ENCODE assay signal across 15 cellular contexts in genomic region chr7:78172138-78172887, GRCh38.
DNase-seq lines count a peak whose midpoint lies in the region; ATAC-seq and TF ChIP-seq lines count a peak whose summit lies in the region.
"Had no signal": no experiment of that assay in that cellular context is flagged by ENCODE, and none has a peak within 500 bp of the region (broad histone marks: within the 10 kb centered on the region; RNA-seq: fewer than 3 reads in every experiment).

No MANE protein-coding gene starts in this region.

- no peak overlapping the region for H2BK5ac ChIP-seq in IMR-90 (ENCODE audit: low read depth, low read length, poor library complexity, severe bottlenecking)

- ATAC-seq in IMR-90 (ENCODE audit: low read depth) (peak; percentile 21; the same call in 1 of the 2 replicates), HG02571 (IDR thresholded peaks at IDR 0.05; ENCODE audit: unreplicated experiment) (no peak)
- ATAC-seq: esophagus mucosa had no signal

- H3K9ac ChIP-seq in IMR-90 (ENCODE audit: low read depth, low read length) (no peak overlapping the region), fibroblast of lung (ENCODE audit: insufficient read depth, low read length) (no peak overlapping the region)

- H3K27ac ChIP-seq in IMR-90 (ENCODE audit: insufficient read depth, low read length) (no peak overlapping the region), fibroblast of lung (ENCODE audit: insufficient read depth, low read length) (no peak overlapping the region), substantia nigra (ENCODE audit: low read depth, low read length, poor library complexity, severe bottlenecking) (peak overlapping the region; percentile 44)

- H3K27me3 ChIP-seq in IMR-90 (ENCODE audit: control insufficient read depth, insufficient read depth, low read length) (no peaks in the 10 kb centered on the region), fibroblast of lung (ENCODE audit: control insufficient read depth, insufficient read depth, low read length) (no peaks in the 10 kb centered on the region)

- in situ Hi-C loops in IMR-90 (cut with MboI; ENCODE audit: low sequenced_read_pairs) = no loop called here
- in situ Hi-C loops in GM13976 (cut with MboI; ENCODE audit: low sequenced_read_pairs, unreplicated experiment) = no loop called here

- 78% methylated on average over 3 of the region's 7 CpGs; no CpG with 5 or more reads in 1 of the 2 experiments for WGBS in IMR-90 (ENCODE audit: extremely low coverage in 2 of 2, insufficient read length in 1 of 2), 2 experiments

- BruUV-seq in IMR-90 (replicated peaks; lab: Mats Ljungman, UMichigan) = no TSS peak

- H3K9me3 ChIP-seq in IMR-90 (ENCODE audit: control insufficient read depth, insufficient read depth, low read length) (no peaks in the 10 kb centered on the region), fibroblast of lung (ENCODE audit: control insufficient read depth, insufficient read depth, low read depth, low read length) (no peaks in the 10 kb centered on the region)

- H3K4me1 ChIP-seq in IMR-90 (ENCODE audit: control insufficient read depth, insufficient read depth, low read length) (no peaks in the 10 kb centered on the region), fibroblast of lung (ENCODE audit: control insufficient read depth, extremely low read depth, insufficient read depth, low read length) (no peaks in the 10 kb centered on the region)

- no peak overlapping the region for H3K23ac ChIP-seq in IMR-90 (ENCODE audit: low read depth, low read length)

- H3K79me1 ChIP-seq in IMR-90 (ENCODE audit: low read depth in 1 of 2, low read length in 2 of 2) = no peaks in the 10 kb centered on the region

- dilution Hi-C loops in IMR-90 (cut with HindIII; ENCODE audit: low sequenced_read_pairs, unreplicated experiment) = no loop called here

- H3K9me1 ChIP-seq in IMR-90 (ENCODE audit: insufficient read depth, low read length) = peaks cover 3% of the 10 kb centered on the region; the same call in 1 of the 2 replicates

- no peak for TF ChIP-seq RAD21 in IMR-90 (IDR thresholded peaks at IDR 0.05; ENCODE audit: low read length)

- no peak overlapping the region for H2AK5ac ChIP-seq in IMR-90 (ENCODE audit: low read depth, low read length)

- CTCF ChIA-PET in IMR-90 (lab: Yijun Ruan, JAX) = no interaction called here

- no peak for TF ChIP-seq CTCF in IMR-90 (conservative IDR thresholded peaks at IDR 0.05; ENCODE audit: low read depth, low read length)
- no peak for TF ChIP-seq CTCF in fibroblast of lung (conservative IDR thresholded peaks at IDR 0.05 in 1 of 2, IDR thresholded peaks at IDR 0.05 in 1 of 2; ENCODE audit: low read depth in 1 of 2, low read length in 2 of 2)
- no peak for TF ChIP-seq CTCF in GM13976 (IDR thresholded peaks at IDR 0.05; ENCODE audit: borderline replicate concordance, control extremely low read depth, extremely low read depth, insufficient read depth, missing control alignments)

- H2AFZ ChIP-seq in IMR-90 (replicated peaks; ENCODE audit: low read length, poor library complexity) (no peak overlapping the region), fibroblast of lung (ENCODE audit: low read length) (peak overlapping the region; percentile 3)

- intact Hi-C loops in IMR-90 (cut with micrococcal nuclease) = no loop called here

- H3K18ac ChIP-seq in IMR-90 (ENCODE audit: low read depth, low read length) = no peak overlapping the region

- no peaks in the 10 kb centered on the region for H4K20me1 ChIP-seq in IMR-90 (ENCODE audit: insufficient read depth, low read length)
- H4K20me1 ChIP-seq in fibroblast of lung (ENCODE audit: control insufficient read depth, extremely low read depth, insufficient read depth, low read length) = no peaks in the 10 kb centered on the region

- H4K91ac ChIP-seq in IMR-90 (ENCODE audit: insufficient read depth, low read depth, low read length) = no peak overlapping the region

- no peak overlapping the region for H4K8ac ChIP-seq in IMR-90 (ENCODE audit: low read depth in 2 of 2, low read length in 2 of 2)

- no peak overlapping the region for H2BK15ac ChIP-seq in IMR-90 (ENCODE audit: low read depth, low read length)

- H3K79me2 ChIP-seq in fibroblast of lung (ENCODE audit: control insufficient read depth, insufficient read depth, low read length) = no peaks in the 10 kb centered on the region

- H4K5ac ChIP-seq in IMR-90 (ENCODE audit: low read depth, low read length) = no peak overlapping the region

- H3K4me3 ChIP-seq in IMR-90 (ENCODE audit: insufficient read depth, low read depth, low read length) (no peak overlapping the region), fibroblast of lung (replicated peaks in 1 of 4; ENCODE audit: control extremely low read depth in 1 of 4, insufficient read depth in 1 of 4, low read depth in 3 of 4, low read length in 4 of 4) (no peak overlapping the region)

- H2BK120ac ChIP-seq in IMR-90 (ENCODE audit: low read depth, low read length) = no peak overlapping the region

- no peak overlapping the region for H3K4me2 ChIP-seq in IMR-90 (ENCODE audit: low read depth, low read length)
- peak overlapping the region; percentile 54 for H3K4me2 ChIP-seq in fibroblast of lung (ENCODE audit: extremely low read depth, insufficient read depth, low read length)

- TF ChIP-seq POLR2A in IMR-90 (IDR thresholded peaks at IDR 0.05; ENCODE audit: low read depth, low read length) = no peak

- H3K4ac ChIP-seq in IMR-90 (ENCODE audit: low read depth, low read length) = no peak overlapping the region

- no peak overlapping the region for H2AK9ac ChIP-seq in IMR-90 (replicated peaks; ENCODE audit: low read depth, low read length, poor library complexity)

- POLR2A ChIA-PET in IMR-90 (lab: Charles Lee; ENCODE audit: unreplicated experiment) = no interaction called here

- H3K14ac ChIP-seq in IMR-90 (replicated peaks; ENCODE audit: low read depth, low read length) = no peak overlapping the region; the same call in 1 of the 2 replicates

- DNase-seq in IMR-90 = no peak
- peak; percentile 84 for DNase-seq in NCI-H748 (lab: John Stamatoyannopoulos, UW; ENCODE audit: unreplicated experiment)
- DNase-seq in fibroblast of lung (ENCODE audit: low read depth in 2 of 2) = no peak
- DNase-seq in substantia nigra (lab: John Stamatoyannopoulos, UW) = no peak
- no peak for DNase-seq in GM13976 (ENCODE audit: low spot score)
- DNase-seq in HuH-7 (ENCODE audit: low spot score) = no peak
- DNase-seq: activated gamma-delta T cell treated with Interleukin-2 at 50 U/mL for 16 hours; AML-193; dermis blood vessel endothelial cell; mammary epithelial cell; NCI-H226; SIG-M5; stimulated activated CD4-positive, alpha-beta T cell treated with anti-CD3 and anti-CD28 coated beads, Interleukin-2, amount 100 ng/mL, for 48 hours had no signal

- H2BK20ac ChIP-seq in IMR-90 (ENCODE audit: low read depth, low read length) = no peak overlapping the region

- H3K36me3 ChIP-seq in IMR-90 (ENCODE audit: control insufficient read depth, insufficient read depth, low read length) = no peaks in the 10 kb centered on the region
- H3K36me3 ChIP-seq in fibroblast of lung (ENCODE audit: control insufficient read depth, insufficient read depth, low read length) = no peaks in the 10 kb centered on the region

- no peak overlapping the region for H3K56ac ChIP-seq in IMR-90 (ENCODE audit: extremely low read depth, insufficient read depth, low read length)

TF ChIP-seq in IMR-90, 13 proteins besides CTCF, POLR2A, EP300 and RAD21:
- no peak for TF ChIP-seq NFE2L2 (IDR thresholded peaks at IDR 0.05; ENCODE audit: low read depth, low read length)
- TF ChIP-seq SMC3 (IDR thresholded peaks at IDR 0.05; ENCODE audit: low read depth, low read length) = no peak
TF ChIP-seq in IMR-90: peak in this region for 0.
